ENCODE assay signal across 5 cellular contexts in genomic region chr9:62952840-62953239, GRCh38.
DNase-seq lines count a peak whose midpoint lies in the region; ATAC-seq, FAIRE-seq and TF ChIP-seq lines count a peak whose summit lies in the region.
"Not testable (repeated sequence)": the region's sequence is repeated elsewhere in the genome, so short reads cannot be mapped to it uniquely, and the experiment has no call there.

No MANE protein-coding gene starts in this region.

- not testable (repeated sequence) for H3K79me2 ChIP-seq in GM23338 (replicated peaks; ENCODE audit: insufficient read depth)

- H3K4me1 ChIP-seq in A549; GM23338 (ENCODE audit: insufficient read depth); aorta (ENCODE audit: control insufficient read depth in 1 of 2, insufficient read depth in 2 of 2, low read length in 2 of 2): not testable (repeated sequence)

- H3K36me3 Mint-ChIP-seq in GM23338 (ENCODE audit: low read depth); WTC11; stimulated activated memory B cell treated with anti-CD40 and anti-IgM and Interleukin-4, amounts not matched to agents 10 μg/mL and 1 μg/mL and 100 μg/mL, for 72 hours: not testable (repeated sequence)

- CTCF ChIA-PET in A549 (lab: Yijun Ruan, JAX); WTC11 (lab: Charles Lee): not testable (repeated sequence)

- not testable (repeated sequence) for H3K27me3 Mint-ChIP-seq in GM23338 (ENCODE audit: insufficient read depth, low read depth, poor library complexity); WTC11 (ENCODE audit: low read depth); stimulated activated memory B cell treated with anti-CD40 and anti-IgM and Interleukin-4, amounts not matched to agents 10 μg/mL and 1 μg/mL and 100 μg/mL, for 72 hours

- H3K9me3 ChIP-seq in A549; aorta (ENCODE audit: control insufficient read depth, low read length): not testable (repeated sequence)

- POLR2A ChIA-PET in A549 (lab: Yijun Ruan, JAX); WTC11 (lab: Charles Lee): not testable (repeated sequence)

- H3K27me3 ChIP-seq in GM23338 (ENCODE audit: insufficient read depth); aorta (ENCODE audit: control insufficient read depth in 1 of 2, insufficient read depth in 2 of 2, low read length in 1 of 2): not testable (repeated sequence)

- not testable (repeated sequence) for FAIRE-seq in A549 (lab: Jason Lieb, UNC)

- not testable (repeated sequence) for H2AFZ ChIP-seq in GM23338

- not testable (repeated sequence) for TF ChIP-seq POLR2A in A549 (IDR thresholded peaks at IDR 0.05; ENCODE audit: low read length)

- WGBS in A549 (ENCODE audit: missing lambda C conversion rate), result no CpG with 5 or more reads among the region's 2 CpGs
- no CpG with 5 or more reads among the region's 2 CpGs for WGBS in aorta, 2 donors

- not testable (repeated sequence) for TF ChIP-seq RAD21 in A549 (conservative IDR thresholded peaks at IDR 0.05 in 1 of 2, IDR thresholded peaks at IDR 0.05 in 1 of 2)

- intact Hi-C loops in aorta (cut with DNase I), result not testable (repeated sequence)

- not testable (repeated sequence) for H3F3A ChIP-seq in GM23338 (replicated peaks; ENCODE audit: low read depth)

- not testable (repeated sequence) for H3K9me3 Mint-ChIP-seq in GM23338; WTC11; stimulated activated memory B cell treated with anti-CD40 and anti-IgM and Interleukin-4, amounts not matched to agents 10 μg/mL and 1 μg/mL and 100 μg/mL, for 72 hours

- H3K4me2 ChIP-seq in A549, GM23338: not testable (repeated sequence)

- ATAC-seq in A549, result peak; percentile 28 to 56; a peak in 1 of 6 replicates
- ATAC-seq in GM23338, result peak; percentile 75
- peak; percentile 73 for ATAC-seq in WTC11
- ATAC-seq in stimulated activated memory B cell treated with anti-CD40 and anti-IgM and Interleukin-4, amounts not matched to agents 10 μg/mL and 1 μg/mL and 100 μg/mL, for 72 hours, result peak; percentile 48
- peak; percentile 67 for ATAC-seq in aorta (ENCODE audit: low FRiP score)

- not testable (repeated sequence) for H3K4me3 ChIP-seq in A549; GM23338; aorta (ENCODE audit: low read length in 2 of 2)

- not testable (repeated sequence) for TF ChIP-seq CTCF in A549 (IDR thresholded peaks at IDR 0.05); GM23338 (conservative IDR thresholded peaks at IDR 0.05; ENCODE audit: low read depth in 2 of 2); WTC11 (IDR thresholded peaks at IDR 0.05)

- not testable (repeated sequence) for H3K4me3 Mint-ChIP-seq in GM23338; WTC11; stimulated activated memory B cell treated with anti-CD40 and anti-IgM and Interleukin-4, amounts not matched to agents 10 μg/mL and 1 μg/mL and 100 μg/mL, for 72 hours

- not testable (repeated sequence) for H3K36me3 ChIP-seq in GM23338 (ENCODE audit: insufficient read depth); aorta (ENCODE audit: control insufficient read depth in 1 of 2, insufficient read depth in 2 of 2, low read length in 1 of 2)

- TF ChIP-seq EP300 in A549 (IDR thresholded peaks at IDR 0.05), result not testable (repeated sequence)

- H3K27ac ChIP-seq in A549; GM23338 (ENCODE audit: low read depth); aorta (ENCODE audit: low read depth in 1 of 2, low read length in 2 of 2): not testable (repeated sequence)

- H3K27ac Mint-ChIP-seq in GM23338; WTC11; stimulated activated memory B cell treated with anti-CD40 and anti-IgM and Interleukin-4, amounts not matched to agents 10 μg/mL and 1 μg/mL and 100 μg/mL, for 72 hours: not testable (repeated sequence)

- DNase-seq in A549 (ENCODE audit: low read depth in 1 of 2, low spot score in 1 of 2); GM23338 (ENCODE audit: low spot score); WTC11 (ENCODE audit: low spot score); aorta: not testable (repeated sequence)

- not testable (repeated sequence) for H4K20me1 ChIP-seq in GM23338 (replicated peaks; ENCODE audit: insufficient read depth)

- H3K9me2 ChIP-seq in GM23338 (ENCODE audit: insufficient read depth), result not testable (repeated sequence)

- not testable (repeated sequence) for H3K4me1 Mint-ChIP-seq in GM23338; WTC11; stimulated activated memory B cell treated with anti-CD40 and anti-IgM and Interleukin-4, amounts not matched to agents 10 μg/mL and 1 μg/mL and 100 μg/mL, for 72 hours
